In the genomic region with DNA sequence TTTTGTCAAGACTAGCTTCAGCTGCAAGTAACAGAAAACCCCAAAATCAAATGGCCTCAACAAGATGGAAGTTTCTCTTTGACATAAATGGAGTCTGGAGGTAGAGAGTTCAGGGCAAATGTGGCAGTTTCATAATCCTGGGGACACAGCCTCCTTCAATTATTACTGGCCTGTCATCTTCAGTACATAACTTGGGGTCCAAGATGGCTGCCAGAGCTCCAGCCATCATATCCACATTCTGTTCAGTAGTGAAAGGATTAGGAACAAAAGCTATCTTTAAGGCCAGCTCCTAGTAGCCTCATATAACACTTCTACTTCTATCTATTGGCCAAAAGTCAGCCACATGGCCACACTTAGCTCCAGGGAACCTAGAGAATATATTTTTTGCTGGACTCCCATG, we compare ENCODE assay signal across 15 cellular contexts. TPM values are rescaled to one million over a fixed set of nuclear protein-coding genes. Genes with fewer than 3 reads are reported as not detected.
DNase-seq lines count a peak whose midpoint lies in the region; ATAC-seq, FAIRE-seq and TF ChIP-seq lines count a peak whose summit lies in the region.
"Had no signal": no experiment of that assay in that cellular context is flagged by ENCODE, and none has a peak within 500 bp of the region (broad histone marks: within the 10 kb centered on the region; RNA-seq: fewer than 3 reads in every experiment).

No MANE protein-coding gene starts in this region.

- H2AFZ ChIP-seq in HepG2 (ENCODE audit: low read length), result no peak overlapping the region

- intact Hi-C loops in HepG2 (cut with micrococcal nuclease; ENCODE audit: unreplicated experiment) (no loop called here), right lobe of liver (cut with DNase I) (no loop called here), colonic mucosa (cut with DNase I) (no loop called here)

- TF ChIP-seq POLR2A in HepG2 (IDR thresholded peaks at IDR 0.05; ENCODE audit: insufficient read depth in 1 of 2, low read depth in 2 of 2, low read length in 2 of 2) (no peak), right lobe of liver (IDR thresholded peaks at IDR 0.05) (no peak)

- in situ Hi-C loops in HepG2 (cut with HindIII; ENCODE audit: extremely low pct_ligation_motif_present, low pct_unique_long_range_greater_than_20kb), result no loop called here

- H4K8ac ChIP-seq in mesendoderm (ENCODE audit: low read depth, low read length), result no peak overlapping the region

- H3K4ac ChIP-seq in mesendoderm (ENCODE audit: low read depth, low read length), result no peak overlapping the region

- no peaks in the 10 kb centered on the region for H3K9me3 ChIP-seq in HepG2 (ENCODE audit: low read length)
- no peaks in the 10 kb centered on the region for H3K9me3 ChIP-seq in right lobe of liver
- H3K9me3 ChIP-seq in colonic mucosa, result no peaks in the 10 kb centered on the region

- no peak for TF ChIP-seq CTCF in HepG2 (CRISPR knock-in tag; IDR thresholded peaks at IDR 0.05)
- TF ChIP-seq CTCF in right lobe of liver (IDR thresholded peaks at IDR 0.05), result no peak
- no peak for TF ChIP-seq CTCF in colonic mucosa (IDR thresholded peaks at IDR 0.05)

- POLR2A ChIA-PET in HepG2 (lab: Yijun Ruan, JAX), result interaction anchor here (0.7 kb wide), 1 partner anchor 15 kb away, joined by 3 read pairs; the partner anchor contains the start of gene IGSF23

- no peak overlapping the region for H3K18ac ChIP-seq in mesendoderm (ENCODE audit: low read length)

- H3K4me2 ChIP-seq in HepG2 (ENCODE audit: low read depth, low read length), result no peak overlapping the region
- no peak overlapping the region for H3K4me2 ChIP-seq in mesendoderm (ENCODE audit: low read length)
- H3K4me2 ChIP-seq: BLaER1 had no signal

- TF ChIP-seq EP300 in HepG2 (IDR thresholded peaks at IDR 0.05; ENCODE audit: low read depth in 2 of 2, low read length in 2 of 2) (no peak), HepG2 (CRISPR knock-in tag; IDR thresholded peaks at IDR 0.05; ENCODE audit: borderline replicate concordance) (no peak)

- H2BK120ac ChIP-seq in mesendoderm (ENCODE audit: low read depth, low read length), result no peak overlapping the region

- no peak for TF ChIP-seq RAD21 in HepG2 (CRISPR knock-in tag; IDR thresholded peaks at IDR 0.05)

- H3K9ac ChIP-seq in HepG2 (ENCODE audit: insufficient read depth, low read depth, low read length) (no peak overlapping the region), colonic mucosa (ENCODE audit: low read depth in 2 of 2, low read length in 2 of 2) (no peak overlapping the region), mesendoderm (ENCODE audit: low read length) (no peak overlapping the region)
- H3K9ac ChIP-seq: BLaER1 had no signal

- CTCF ChIA-PET in HepG2 (lab: Yijun Ruan, JAX; ENCODE audit: low intra/inter-chr PET ratio, low total read pairs), result no interaction called here

- H2AK5ac ChIP-seq in mesendoderm (ENCODE audit: low read length), result peak overlapping the region; percentile 11

- H3K79me1 ChIP-seq in mesendoderm (ENCODE audit: low read length), result no peaks in the 10 kb centered on the region

- H3K4me3 ChIP-seq in HepG2 (replicated peaks in 1 of 3; ENCODE audit: insufficient read depth in 1 of 3, low read depth in 2 of 3, low read length in 3 of 3) (no peak overlapping the region), right lobe of liver (no peak overlapping the region), colonic mucosa (no peak overlapping the region), mesendoderm (ENCODE audit: low read length) (no peak overlapping the region)
- H3K4me3 ChIP-seq: BLaER1 had no signal

- H4K5ac ChIP-seq in mesendoderm (ENCODE audit: low read length), result no peak overlapping the region

- peak overlapping the region; percentile 59 for H2BK5ac ChIP-seq in mesendoderm (ENCODE audit: low read length)

- H3K36me3 ChIP-seq in HepG2 (replicated peaks in 1 of 2; ENCODE audit: control insufficient read depth in 1 of 2, insufficient read depth in 2 of 2, low read length in 2 of 2), result no peaks in the 10 kb centered on the region
- no peaks in the 10 kb centered on the region for H3K36me3 ChIP-seq in right lobe of liver
- no peaks in the 10 kb centered on the region for H3K36me3 ChIP-seq in colonic mucosa
- no peaks in the 10 kb centered on the region for H3K36me3 ChIP-seq in mesendoderm (ENCODE audit: control insufficient read depth, insufficient read depth, low read length)
- H3K36me3 ChIP-seq: BLaER1 had no signal

- no peak for DNase-seq in HepG2 (ENCODE audit: low spot score)
- DNase-seq in right lobe of liver, result no peak
- no peak for DNase-seq in colonic mucosa
- DNase-seq in mesendoderm, result no peak
- no peak for DNase-seq in activated CD4-positive, alpha-beta T cell treated with anti-CD3 and anti-CD28 coated beads, Interleukin-2, amount 50 U/mL, for 1 hour
- no peak for DNase-seq in NCI-H1417 treated with DMSO at 0.1 percent for 48 hours (lab: John Stamatoyannopoulos, UW)
- no peak for DNase-seq in cerebellar cortex (ENCODE audit: low spot score)
- DNase-seq: CD8-positive, alpha-beta memory T cell; DMS 273 treated with DMSO at 0.1 percent for 48 hours; H7 had no signal

- H3K27me3 ChIP-seq in HepG2 (ENCODE audit: control insufficient read depth in 1 of 2, insufficient read depth in 2 of 2, low read length in 2 of 2) (0 out of 5 replicates have a peak, but pooled peaks cover 0 to 1% of the 10 kb centered on the region in 2 experiments), right lobe of liver (no peaks in the 10 kb centered on the region), colonic mucosa (no peaks in the 10 kb centered on the region), mesendoderm (ENCODE audit: insufficient read depth, low read length, poor library complexity) (no peaks in the 10 kb centered on the region)
- H3K27me3 ChIP-seq: BLaER1 had no signal

- no peak for ATAC-seq in HepG2
- no peak for ATAC-seq in right lobe of liver

- no peaks in the 10 kb centered on the region for H3K79me2 ChIP-seq in HepG2 (ENCODE audit: insufficient read depth, low read length)
- H3K79me2 ChIP-seq in mesendoderm (ENCODE audit: control insufficient read depth, insufficient read depth, low read length), result no peaks in the 10 kb centered on the region

- H3K23ac ChIP-seq in mesendoderm (ENCODE audit: low read length), result no peak overlapping the region

- H4K20me1 ChIP-seq in HepG2 (ENCODE audit: insufficient read depth, low read length), result no peaks in the 10 kb centered on the region
- H4K20me1 ChIP-seq: BLaER1 had no signal

- no peak overlapping the region for H3K56ac ChIP-seq in mesendoderm (ENCODE audit: low read length)

- H2BK15ac ChIP-seq in mesendoderm (replicated peaks; ENCODE audit: low read depth), result no peak overlapping the region

- FAIRE-seq in HepG2 (lab: Jason Lieb, UNC), result no peak

- H3K4me1 ChIP-seq in HepG2 (ENCODE audit: insufficient read depth, low read length) (peaks cover 54% of the 10 kb centered on the region), right lobe of liver (peaks cover 0 to 6% (median 0%) of the 10 kb centered on the region in 4 donors), colonic mucosa (peaks cover 6% of the 10 kb centered on the region), mesendoderm (ENCODE audit: control insufficient read depth, low read depth, low read length) (peaks cover 6% of the 10 kb centered on the region)
- H3K4me1 ChIP-seq: BLaER1 had no signal

- H3K27ac ChIP-seq in HepG2 (ENCODE audit: extremely low read length, insufficient read depth, low read length) (no peak overlapping the region), right lobe of liver (no peak overlapping the region), colonic mucosa (peak overlapping the region; percentile 65), mesendoderm (ENCODE audit: low read depth, low read length) (no peak overlapping the region)
- H3K27ac ChIP-seq: 22Rv1, BLaER1 had no signal

- BruUV-seq in HepG2 (replicated peaks; lab: Mats Ljungman, UMichigan), result no TSS peak

RNA-seq across cellular contexts. Expression of gene IGSF23, which starts 15.0 kb away (rescaled TPM):
- total RNA-seq in HepG2 (2016; rRNA removed; fragmentation: Illumina TruSeq; extraction: Trizol) (2.3 and 3.4 TPM in 2 replicates), right lobe of liver (10 to 100 TPM in 3 of 6 experiments, 1 to 10 TPM in 3; 4.4 to 15.2 (median 9.0) TPM), colonic mucosa (not detected)
- 2.7 and 3.5 TPM in 2 replicates for total RNA-seq in HepG2 (2016; cell fraction: cytosol; rRNA removed; fragmentation: Illumina TruSeq; extraction: Trizol; ENCODE audit: low read depth)
- total RNA-seq in HepG2 (2016; cell fraction: insoluble cytoplasmic fraction; rRNA removed; fragmentation: Illumina TruSeq; extraction: Trizol), result 2.3 and 3.6 TPM in 2 replicates
- total RNA-seq in HepG2 (2016; cell fraction: membrane; rRNA removed; fragmentation: Illumina TruSeq; extraction: Trizol), result 3.3 and 4.5 TPM in 2 replicates
- 2.9 and 3.3 TPM in 2 replicates for total RNA-seq in HepG2 (2016; cell fraction: nucleus; rRNA removed; fragmentation: Illumina TruSeq; extraction: Trizol)
- 8.8 and 13.2 TPM in 2 replicates for polyA plus RNA-seq in HepG2 (2011; rRNA removed)
- polyA plus RNA-seq in HepG2 (2011; cell fraction: cytosol; rRNA removed), result 4.8 and 4.9 TPM in 2 replicates
- polyA plus RNA-seq in HepG2 (2011; cell fraction: nucleus; rRNA removed), result 2.1 and 7.8 TPM in 2 replicates
- polyA plus RNA-seq in HepG2 (2012), result 6.8 and 14.5 TPM in 2 replicates
- 2.5 and 3.3 TPM in 2 replicates for polyA plus RNA-seq in HepG2 (2016; cell fraction: cytosol; fragmentation: Illumina TruSeq; extraction: Trizol; ENCODE audit: low read depth)
- polyA plus RNA-seq in HepG2 (2016; cell fraction: insoluble cytoplasmic fraction; fragmentation: Illumina TruSeq; extraction: Trizol; ENCODE audit: low read depth), result 1.6 and 3.8 TPM in 2 replicates
- polyA plus RNA-seq in HepG2 (2016; cell fraction: membrane; fragmentation: Illumina TruSeq; extraction: Trizol; ENCODE audit: low read depth), result 3.3 and 3.9 TPM in 2 replicates
- polyA plus RNA-seq in HepG2 (2016; cell fraction: nucleus; fragmentation: Illumina TruSeq; extraction: Trizol; ENCODE audit: insufficient read depth, low read depth), result 2.7 and 4.2 TPM in 2 replicates
- polyA minus RNA-seq in HepG2 (2011; rRNA and poly(A)+ RNA removed; ENCODE audit: low replicate concordance), result 23.1 TPM in 1 of 2 replicates, not detected in the other
- 0.99 and 1.8 TPM in 2 replicates for polyA minus RNA-seq in HepG2 (2011; cell fraction: cytosol; rRNA and poly(A)+ RNA removed)
- polyA minus RNA-seq in HepG2 (2011; cell fraction: nucleus; rRNA and poly(A)+ RNA removed), result 3.9 and 9.3 TPM in 2 replicates
- not detected for polyA plus RNA-seq in mesendoderm (2013, experiment 1 of 2)
- polyA plus RNA-seq in mesendoderm (2013, experiment 2 of 2), result not detected
- total RNA-seq: A673; CD8-positive, alpha-beta memory T cell; Daoy; H7; HT-29 had no signal
- polyA plus RNA-seq: CD8-positive, alpha-beta memory T cell had no signal

RNA-seq across cellular contexts. Expression of gene PVR, which starts 45.4 kb away (rescaled TPM):
- 18.4 and 43.4 TPM in 2 replicates for total RNA-seq in HepG2 (2016; rRNA removed; fragmentation: Illumina TruSeq; extraction: Trizol)
- 5.4 and 5.5 TPM in 2 replicates for total RNA-seq in HepG2 (2016; cell fraction: cytosol; rRNA removed; fragmentation: Illumina TruSeq; extraction: Trizol; ENCODE audit: low read depth)
- total RNA-seq in HepG2 (2016; cell fraction: insoluble cytoplasmic fraction; rRNA removed; fragmentation: Illumina TruSeq; extraction: Trizol), result 16.1 and 39.6 TPM in 2 replicates
- 18.0 and 18.1 TPM in 2 replicates for total RNA-seq in HepG2 (2016; cell fraction: membrane; rRNA removed; fragmentation: Illumina TruSeq; extraction: Trizol)
- 37.4 and 45.5 TPM in 2 replicates for total RNA-seq in HepG2 (2016; cell fraction: nucleus; rRNA removed; fragmentation: Illumina TruSeq; extraction: Trizol)
- 46.6 and 59.5 TPM in 2 replicates for polyA plus RNA-seq in HepG2 (2011; rRNA removed)
- polyA plus RNA-seq in HepG2 (2011; cell fraction: cytosol; rRNA removed), result 53.0 and 55.6 TPM in 2 replicates
- 60.5 and 72.7 TPM in 2 replicates for polyA plus RNA-seq in HepG2 (2011; cell fraction: nucleus; rRNA removed)
- 26.0 and 35.8 TPM in 2 replicates for polyA plus RNA-seq in HepG2 (2012)
- polyA plus RNA-seq in HepG2 (2016; cell fraction: cytosol; fragmentation: Illumina TruSeq; extraction: Trizol; ENCODE audit: low read depth), result 4.1 and 4.5 TPM in 2 replicates
- 14.1 and 16.5 TPM in 2 replicates for polyA plus RNA-seq in HepG2 (2016; cell fraction: insoluble cytoplasmic fraction; fragmentation: Illumina TruSeq; extraction: Trizol; ENCODE audit: low read depth)
- 9.4 and 9.9 TPM in 2 replicates for polyA plus RNA-seq in HepG2 (2016; cell fraction: membrane; fragmentation: Illumina TruSeq; extraction: Trizol; ENCODE audit: low read depth)
- polyA plus RNA-seq in HepG2 (2016; cell fraction: nucleus; fragmentation: Illumina TruSeq; extraction: Trizol; ENCODE audit: insufficient read depth, low read depth), result 59.3 and 60.4 TPM in 2 replicates
- polyA minus RNA-seq in HepG2 (2011; rRNA and poly(A)+ RNA removed; ENCODE audit: low replicate concordance), result 69.1 and 105 TPM in 2 replicates
- polyA minus RNA-seq in HepG2 (2011; cell fraction: cytosol; rRNA and poly(A)+ RNA removed), result 34.7 and 43.2 TPM in 2 replicates
- 56.0 and 67.4 TPM in 2 replicates for polyA minus RNA-seq in HepG2 (2011; cell fraction: nucleus; rRNA and poly(A)+ RNA removed)
- total RNA-seq in right lobe of liver, result 10 to 100 TPM; 26.6 to 66.6 (median 55.5) TPM
- total RNA-seq in colonic mucosa, result 10 to 100 TPM; 44.7 to 54.6 TPM
- polyA plus RNA-seq in mesendoderm (2013, experiment 1 of 2), result 14.9 TPM
- polyA plus RNA-seq in mesendoderm (2013, experiment 2 of 2), result 14.7 TPM
